In genomic region chr1:21333824-21334213, GRCh38 we compare ENCODE assay signal across 10 cellular contexts. TPM values are rescaled to one million over a fixed set of nuclear protein-coding genes. Genes with fewer than 3 reads are reported as not detected.
DNase-seq lines count a peak whose midpoint lies in the region; ATAC-seq and TF ChIP-seq lines count a peak whose summit lies in the region.
"Had no signal": no experiment of that assay in that cellular context is flagged by ENCODE, and none has a peak within 500 bp of the region (broad histone marks: within the 10 kb centered on the region; RNA-seq: fewer than 3 reads in every experiment).

No MANE protein-coding gene starts in this region.

- H3T11ph ChIP-seq in H9 (ENCODE audit: low read length): no peak overlapping the region

- H2AFZ ChIP-seq in H9 (ENCODE audit: low read length): no peak overlapping the region
- H2AFZ ChIP-seq in SU-DHL-6 (ENCODE audit: low read depth, low read length, severe bottlenecking): peak overlapping the region; percentile 58

- no peaks in the 10 kb centered on the region for H3K9me2 ChIP-seq in SU-DHL-6 (replicated peaks; ENCODE audit: insufficient read depth, low read length)

- H3K36me3 Mint-ChIP-seq in H9 (ENCODE audit: insufficient read depth in 1 of 3, low read depth in 3 of 3): peaks cover 0 to under 1% (median 0%) of the 10 kb centered on the region in 3 experiments; a peak in 2 of 7 replicates

- H4K20me1 ChIP-seq in H9 (ENCODE audit: control insufficient read depth, insufficient read depth, insufficient read length) (no peaks in the 10 kb centered on the region), SU-DHL-6 (ENCODE audit: low read depth, low read length) (no peaks in the 10 kb centered on the region)

- no peak overlapping the region for H2BK15ac ChIP-seq in H9 (ENCODE audit: low read depth, low read length)

- H3K23me2 ChIP-seq in H9 (ENCODE audit: insufficient read length, low read depth, low read length, poor library complexity, severe bottlenecking): no peaks in the 10 kb centered on the region

- peaks cover 32% of the 10 kb centered on the region for H3F3A ChIP-seq in SU-DHL-6 (ENCODE audit: insufficient read depth)

- no peak for ATAC-seq in HG02884 (IDR thresholded peaks at IDR 0.05; ENCODE audit: unreplicated experiment)

- H4K8ac ChIP-seq in H9 (replicated peaks; ENCODE audit: insufficient read length, low read depth, low read length): no peak overlapping the region

- H3K27me3 ChIP-seq in H9 (ENCODE audit: insufficient read depth, low read length) (no peaks in the 10 kb centered on the region), SU-DHL-6 (ENCODE audit: low read length) (no peaks in the 10 kb centered on the region), esophagus (ENCODE audit: control insufficient read depth in 1 of 2, insufficient read depth in 2 of 2, low read length in 2 of 2) (no peaks in the 10 kb centered on the region), spleen (replicated peaks in 1 of 7) (no peaks in the 10 kb centered on the region)

- H3K9me3 ChIP-seq in H9 (ENCODE audit: control insufficient read depth, low read depth, low read length) (no peaks in the 10 kb centered on the region), SU-DHL-6 (ENCODE audit: insufficient read depth, low read length) (no peaks in the 10 kb centered on the region), esophagus (ENCODE audit: control insufficient read depth in 2 of 2, insufficient read depth in 1 of 2, low read depth in 1 of 2, low read length in 1 of 2) (no peaks in the 10 kb centered on the region), spleen (no peaks in the 10 kb centered on the region)

- H3K4me3 ChIP-seq in SU-DHL-6 (ENCODE audit: insufficient read depth, low read length, poor library complexity, severe bottlenecking) (no peak overlapping the region), esophagus (ENCODE audit: low read depth in 1 of 2, low read length in 2 of 2) (no peak overlapping the region), spleen (peak overlapping the region in 3 of 8 donors; percentile 24 to 65 (median 26))

- H2BK12ac ChIP-seq in H9 (ENCODE audit: insufficient read length, low read depth, low read length): no peak overlapping the region

- DNase-seq in H9 (no peak), spleen (no peak), HEK293T (ENCODE audit: extremely low spot score) (no peak), NCI-H1092 treated with DMSO at 0.1 percent for 48 hours (lab: John Stamatoyannopoulos, UW) (no peak), AG08395 (ENCODE audit: low spot score) (no peak)
- DNase-seq: cortex of kidney, NCI-H1694 had no signal

- H3K18ac ChIP-seq in H9 (ENCODE audit: insufficient read length, low read depth, low read length): no peak overlapping the region

- H3K27ac Mint-ChIP-seq in H9: peak overlapping the region in 2 of 3 experiments; percentile 49 to 75; a peak in 1 of 7 replicates

- no peak overlapping the region for H3K14ac ChIP-seq in H9 (ENCODE audit: insufficient read depth, low read length)

- peaks cover 7% of the 10 kb centered on the region; the same call in 1 of the 2 replicates for H3K4me1 ChIP-seq in H9 (ENCODE audit: insufficient read depth, low read length)
- peaks cover 15 to 39% of the 10 kb centered on the region in 2 donors for H3K4me1 ChIP-seq in esophagus (ENCODE audit: control insufficient read depth in 2 of 2, insufficient read depth in 2 of 2, low read length in 1 of 2)
- H3K4me1 ChIP-seq in spleen: peaks cover 75 to 99% (median 95%) of the 10 kb centered on the region in 6 donors

- POLR2A ChIA-PET in HEK293T (lab: Yijun Ruan, JAX): interaction anchor here (0.7 to 1.0 kb wide), 2 partner anchors 10 to 11 kb away, joined by 3 read pairs; no protein-coding TSS in a partner anchor

- H3K79me2 ChIP-seq in H9 (ENCODE audit: insufficient read depth, low read length) (0 out of 2 replicates have a peak, but pooled peaks cover 2% of the 10 kb centered on the region), SU-DHL-6 (ENCODE audit: insufficient read depth, low read length) (peaks cover 83% of the 10 kb centered on the region)

- no peak overlapping the region for H2BK120ac ChIP-seq in H9 (ENCODE audit: low read depth, low read length, poor library complexity, severe bottlenecking)

- H4K91ac ChIP-seq in H9 (ENCODE audit: insufficient read length, low read depth, low read length): no peak overlapping the region

- H3K9ac ChIP-seq in H9 (ENCODE audit: extremely low read depth, insufficient read length, low read length): no peak overlapping the region
- peak overlapping the region; percentile 61 for H3K9ac ChIP-seq in SU-DHL-6 (ENCODE audit: low read length)

- H3K36me3 ChIP-seq in SU-DHL-6 (ENCODE audit: low read length) (no peaks in the 10 kb centered on the region), esophagus (ENCODE audit: control insufficient read depth in 2 of 2, insufficient read depth in 2 of 2, low read length in 1 of 2) (no peaks in the 10 kb centered on the region), spleen (peaks cover 0 to 9% (median 0%) of the 10 kb centered on the region in 6 donors)

- TF ChIP-seq POLR2A in spleen (IDR thresholded peaks at IDR 0.05): no peak

- H3K9me3 Mint-ChIP-seq in H9: no peaks in the 10 kb centered on the region

- TF ChIP-seq CTCF in H9 (conservative IDR thresholded peaks at IDR 0.05) (no peak), SU-DHL-6 (IDR thresholded peaks at IDR 0.05; ENCODE audit: insufficient read depth, low read length, poor library complexity, severe bottlenecking) (no peak), spleen (IDR thresholded peaks at IDR 0.05 in 8 of 11, conservative IDR thresholded peaks at IDR 0.05 in 3 of 11) (no peak)

- no peak overlapping the region for H2AK5ac ChIP-seq in H9 (ENCODE audit: insufficient read length, low read length)

- intact Hi-C loops in spleen (cut with DNase I; ENCODE audit: low total_unique reads): no loop called here

- CTCF ChIA-PET in HEK293T (lab: Yijun Ruan, JAX): interaction anchor here (1.2 to 1.5 kb wide), 2 partner anchors 9 to 15 kb away, joined by 4 to 6 read pairs; no protein-coding TSS in a partner anchor

- no peak overlapping the region for H3K4me2 ChIP-seq in H9 (ENCODE audit: insufficient read depth, insufficient read length, low read length)
- peak overlapping the region; percentile 70 for H3K4me2 ChIP-seq in SU-DHL-6 (ENCODE audit: low read depth, low read length, poor library complexity, severe bottlenecking)

- H3K27ac ChIP-seq in H9 (ENCODE audit: insufficient read length, low read depth, low read length) (no peak overlapping the region), SU-DHL-6 (ENCODE audit: low read depth, low read length) (peak overlapping the region; percentile 95), esophagus (ENCODE audit: low read depth in 2 of 2, low read length in 1 of 2) (peak overlapping the region; percentile 14 to 71), spleen (peak overlapping the region; percentile 59 to 97 (median 94))

- no peak overlapping the region for H4K5ac ChIP-seq in H9 (ENCODE audit: insufficient read length, low read depth, low read length)

- H3K56ac ChIP-seq in H9 (ENCODE audit: insufficient read length, low read depth, low read length): no peak overlapping the region

- no peak overlapping the region for H3K4ac ChIP-seq in H9 (ENCODE audit: low read depth, low read length)

- H3K4me3 Mint-ChIP-seq in H9: peak overlapping the region in 1 of 2 experiments; percentile 56; a peak in 1 of 5 replicates

- H3K4me1 Mint-ChIP-seq in H9: peaks cover 42 to 63% of the 10 kb centered on the region in 2 experiments

- no peaks in the 10 kb centered on the region for H3K79me1 ChIP-seq in H9 (ENCODE audit: insufficient read depth, low read depth, low read length, poor library complexity, severe bottlenecking)

- no peak overlapping the region for H3K23ac ChIP-seq in H9 (ENCODE audit: insufficient read length, low read depth, low read length)

- H3K27me3 Mint-ChIP-seq in H9 (ENCODE audit: low read depth): peaks cover 2% of the 10 kb centered on the region; the same call in 1 of the 2 replicates

- H2BK20ac ChIP-seq in H9 (ENCODE audit: low read depth, low read length, poor library complexity, severe bottlenecking): no peak overlapping the region

- WGBS in H9 (ENCODE audit: extremely low coverage, insufficient read length, low lambda C conversion rate): no CpG with 5 or more reads among the region's 5 CpGs
- 82 to 94% methylated on average over 5 of the region's 5 CpGs for WGBS in esophagus, 2 donors
- WGBS in spleen, 5 donors: 80 to 86% (median 84%) methylated on average over 5 of the region's 5 CpGs

- H2BK5ac ChIP-seq in H9 (ENCODE audit: insufficient read length, low read length): no peak overlapping the region

TF ChIP-seq in HEK293T, 16 proteins besides CTCF, POLR2A, EP300 and RAD21:
- no peak for TF ChIP-seq FOXM1 (IDR thresholded peaks at IDR 0.05; ENCODE audit: borderline replicate concordance)
- TF ChIP-seq ELF4 (IDR thresholded peaks at IDR 0.05): no peak
- TF ChIP-seq BHLHE40 (IDR thresholded peaks at IDR 0.05; ENCODE audit: borderline replicate concordance): no peak
- no peak for TF ChIP-seq SP1 (IDR thresholded peaks at IDR 0.05)
- TF ChIP-seq TARDBP (IDR thresholded peaks at IDR 0.05): no peak
- no peak for TF ChIP-seq CTBP1 (IDR thresholded peaks at IDR 0.05; ENCODE audit: borderline replicate concordance)
- TF ChIP-seq PKNOX1 (IDR thresholded peaks at IDR 0.05): no peak
- no peak for TF ChIP-seq L3MBTL2 (conservative IDR thresholded peaks at IDR 0.05)
- TF ChIP-seq SUZ12 (IDR thresholded peaks at IDR 0.05): no peak
- TF ChIP-seq FOXA1 (IDR thresholded peaks at IDR 0.05): no peak
- no peak for TF ChIP-seq HDGF (IDR thresholded peaks at IDR 0.05; ENCODE audit: borderline replicate concordance)
- no peak for TF ChIP-seq ARNT (IDR thresholded peaks at IDR 0.05)
- TF ChIP-seq FOXK2 (IDR thresholded peaks at IDR 0.05): no peak

RNA-seq across cellular contexts. Expression of gene ECE1, which starts 43.6 kb away (rescaled TPM):
- total RNA-seq in H9 (2021) (27.7 and 31.1 TPM in 2 replicates), spleen (100 to 1,000 TPM in 5 of 7 donors, 10 to 100 TPM in 2; 95.3 to 142 (median 124) TPM)
- polyA plus RNA-seq in esophagus (10 to 100 TPM; 12.4 to 14.2 TPM), spleen (10 to 100 TPM; 17.2 to 44.4 (median 24.1) TPM)
